ENCODE assay signal across 1 cellular context in the genomic region with DNA sequence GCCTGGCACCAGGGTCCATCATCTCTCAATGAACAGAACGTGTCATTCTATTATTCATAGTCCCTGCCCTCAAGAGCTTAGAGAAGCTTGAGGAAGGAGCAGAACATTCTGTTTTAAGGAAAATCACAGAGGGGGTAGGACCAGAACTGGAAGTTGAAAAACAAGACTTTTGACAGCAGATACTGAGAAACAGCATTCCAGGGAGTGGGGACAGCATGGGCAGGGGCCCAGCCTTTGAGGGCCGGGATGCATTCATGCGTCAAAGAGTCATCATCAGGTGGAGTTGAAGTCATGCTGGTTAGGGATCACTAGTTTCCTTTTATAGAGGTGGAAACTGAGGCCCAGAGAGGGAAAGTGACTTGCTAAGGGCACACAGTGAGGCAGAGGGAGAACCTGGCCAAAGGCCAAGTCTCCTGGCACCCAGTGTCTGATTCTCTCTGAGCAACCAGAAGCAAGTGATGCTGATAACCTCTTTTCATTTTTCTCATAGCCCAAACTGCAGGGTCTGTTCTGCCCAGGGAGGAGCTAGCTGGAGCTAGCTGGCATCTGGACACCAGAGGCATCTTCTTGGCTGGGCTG.
TF ChIP-seq lines count a peak whose summit lies in the region.

No MANE protein-coding gene starts in this region.

TF ChIP-seq in GM23338, 12 proteins besides CTCF, POLR2A, EP300 and RAD21 (continued from another document):
- TF ChIP-seq, protein P1, sequence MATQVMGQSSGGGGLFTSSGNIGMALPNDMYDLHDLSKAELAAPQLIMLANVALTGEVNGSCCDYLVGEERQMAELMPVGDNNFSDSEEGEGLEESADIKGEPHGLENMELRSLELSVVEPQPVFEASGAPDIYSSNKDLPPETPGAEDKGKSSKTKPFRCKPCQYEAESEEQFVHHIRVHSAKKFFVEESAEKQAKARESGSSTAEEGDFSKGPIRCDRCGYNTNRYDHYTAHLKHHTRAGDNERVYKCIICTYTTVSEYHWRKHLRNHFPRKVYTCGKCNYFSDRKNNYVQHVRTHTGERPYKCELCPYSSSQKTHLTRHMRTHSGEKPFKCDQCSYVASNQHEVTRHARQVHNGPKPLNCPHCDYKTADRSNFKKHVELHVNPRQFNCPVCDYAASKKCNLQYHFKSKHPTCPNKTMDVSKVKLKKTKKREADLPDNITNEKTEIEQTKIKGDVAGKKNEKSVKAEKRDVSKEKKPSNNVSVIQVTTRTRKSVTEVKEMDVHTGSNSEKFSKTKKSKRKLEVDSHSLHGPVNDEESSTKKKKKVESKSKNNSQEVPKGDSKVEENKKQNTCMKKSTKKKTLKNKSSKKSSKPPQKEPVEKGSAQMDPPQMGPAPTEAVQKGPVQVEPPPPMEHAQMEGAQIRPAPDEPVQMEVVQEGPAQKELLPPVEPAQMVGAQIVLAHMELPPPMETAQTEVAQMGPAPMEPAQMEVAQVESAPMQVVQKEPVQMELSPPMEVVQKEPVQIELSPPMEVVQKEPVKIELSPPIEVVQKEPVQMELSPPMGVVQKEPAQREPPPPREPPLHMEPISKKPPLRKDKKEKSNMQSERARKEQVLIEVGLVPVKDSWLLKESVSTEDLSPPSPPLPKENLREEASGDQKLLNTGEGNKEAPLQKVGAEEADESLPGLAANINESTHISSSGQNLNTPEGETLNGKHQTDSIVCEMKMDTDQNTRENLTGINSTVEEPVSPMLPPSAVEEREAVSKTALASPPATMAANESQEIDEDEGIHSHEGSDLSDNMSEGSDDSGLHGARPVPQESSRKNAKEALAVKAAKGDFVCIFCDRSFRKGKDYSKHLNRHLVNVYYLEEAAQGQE (IDR thresholded peaks at IDR 0.05; ENCODE audit: unreplicated experiment) = no peak
- TF ChIP-seq EZH2phosphoT487 (IDR thresholded peaks at IDR 0.05; ENCODE audit: unreplicated experiment) = no peak
- TF ChIP-seq JUNB (IDR thresholded peaks at IDR 0.05; ENCODE audit: unreplicated experiment) = no peak
